In the genomic region with DNA sequence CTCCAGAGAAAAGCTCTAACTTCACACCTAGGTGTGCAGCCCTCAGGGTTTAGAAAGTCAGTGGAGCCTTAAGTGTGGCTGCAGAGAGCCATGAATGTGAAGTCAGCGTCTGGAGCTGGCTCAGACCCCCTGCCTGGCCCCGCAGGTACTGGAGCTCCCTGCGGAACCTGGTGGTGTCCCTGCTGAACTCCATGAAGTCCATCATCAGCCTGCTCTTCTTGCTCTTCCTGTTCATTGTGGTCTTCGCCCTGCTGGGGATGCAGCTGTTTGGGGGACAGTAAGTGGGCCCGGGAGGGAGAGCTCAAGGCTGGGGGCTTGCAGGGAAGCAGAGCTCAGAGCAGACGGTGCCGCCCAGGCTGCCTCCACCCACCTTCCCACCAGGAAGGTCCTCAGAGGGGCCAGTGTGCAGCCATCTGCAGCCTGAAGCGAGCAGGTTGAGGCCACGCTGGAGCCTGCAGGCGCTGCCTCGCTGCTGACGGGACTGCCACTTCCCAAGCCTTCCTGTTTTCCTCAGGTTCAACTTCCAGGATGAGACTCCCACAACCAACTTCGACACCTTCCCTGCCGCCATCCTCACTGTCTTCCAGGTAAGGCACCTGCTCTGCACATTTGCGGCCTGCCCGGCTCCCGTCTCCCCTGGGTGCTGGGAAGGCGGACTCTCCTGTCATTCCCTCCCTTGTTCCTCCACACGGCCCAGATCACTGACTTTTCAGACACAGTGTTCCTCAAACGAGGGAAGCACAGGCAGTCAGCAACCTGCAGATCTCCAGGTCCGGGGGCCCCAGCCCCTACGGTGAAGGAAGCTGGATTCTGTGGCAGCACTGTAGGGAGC, we compare ENCODE assay signal across 18 cellular contexts.
"Had no signal": no experiment of that assay in that cellular context is flagged by ENCODE, and none has a peak within 500 bp of the region (broad histone marks: within the 10 kb centered on the region; RNA-seq: fewer than 3 reads in every experiment).

No MANE protein-coding gene starts in this region.

- H3K4me1 Mint-ChIP-seq: activated naive CD8-positive, alpha-beta T cell treated with anti-CD3 and anti-CD28 coated beads for 36 hours; endodermal cell had no signal

- H3K27ac ChIP-seq: cardiac muscle cell, dorsolateral prefrontal cortex, foreskin keratinocyte, parathyroid adenoma, tibial artery, vagina had no signal

- H3K27ac Mint-ChIP-seq: activated naive CD8-positive, alpha-beta T cell treated with anti-CD3 and anti-CD28 coated beads for 36 hours; activated T-cell treated with anti-CD3 and anti-CD28 coated beads, Interleukin-2, amount 50 U/mL, for 72 hours; endodermal cell; natural killer cell treated with Interleukin-12 subunit alpha and Interleukin-12 subunit beta and Interleukin-15 and Interleukin-18, amount 100 ng/mL, for 72 hours; T-helper 1 cell treated with Interleukin-12 subunit alpha and Interleukin-12 subunit beta and Interleukin-4 antibody, amounts not matched to agents 30 μg/mL and 1 μg/mL, for 36 hours had no signal

- H3K36me3 Mint-ChIP-seq: activated naive CD8-positive, alpha-beta T cell treated with anti-CD3 and anti-CD28 coated beads for 36 hours; natural killer cell treated with Interleukin-12 subunit alpha and Interleukin-12 subunit beta and Interleukin-15 and Interleukin-18, amount 100 ng/mL, for 72 hours had no signal

- H3K9me3 Mint-ChIP-seq: activated naive CD8-positive, alpha-beta T cell treated with anti-CD3 and anti-CD28 coated beads for 36 hours; activated T-cell treated with anti-CD3 and anti-CD28 coated beads, Interleukin-2, amount 50 U/mL, for 72 hours; natural killer cell treated with Interleukin-12 subunit alpha and Interleukin-12 subunit beta and Interleukin-15 and Interleukin-18, amount 100 ng/mL, for 72 hours; T-helper 1 cell treated with Interleukin-12 subunit alpha and Interleukin-12 subunit beta and Interleukin-4 antibody, amounts not matched to agents 30 μg/mL and 1 μg/mL, for 36 hours had no signal

- H3K4me3 ChIP-seq: cardiac muscle cell, dorsolateral prefrontal cortex, tibial artery, vagina had no signal

- H3K27me3 ChIP-seq: cardiac muscle cell, foreskin keratinocyte, vagina had no signal

- H3K9me3 ChIP-seq: tibial artery, vagina had no signal

- H3K4me1 ChIP-seq: foreskin keratinocyte, parathyroid adenoma, tibial artery, vagina had no signal

- H3K4me3 Mint-ChIP-seq: activated naive CD8-positive, alpha-beta T cell treated with anti-CD3 and anti-CD28 coated beads for 36 hours; activated T-cell treated with anti-CD3 and anti-CD28 coated beads, Interleukin-2, amount 50 U/mL, for 72 hours; endodermal cell; natural killer cell treated with Interleukin-12 subunit alpha and Interleukin-12 subunit beta and Interleukin-15 and Interleukin-18, amount 100 ng/mL, for 72 hours; T-helper 1 cell treated with Interleukin-12 subunit alpha and Interleukin-12 subunit beta and Interleukin-4 antibody, amounts not matched to agents 30 μg/mL and 1 μg/mL, for 36 hours had no signal

- H3K36me3 ChIP-seq: cardiac muscle cell, tibial artery, vagina had no signal

- ATAC-seq: activated T-cell treated with anti-CD3 and anti-CD28 coated beads, Interleukin-2, amount 50 U/mL, for 72 hours; foreskin keratinocyte; natural killer cell treated with Interleukin-12 subunit alpha and Interleukin-12 subunit beta and Interleukin-15 and Interleukin-18, amount 100 ng/mL, for 72 hours had no signal

- DNase-seq: activated CD4-positive, alpha-beta T cell treated with anti-CD3 and anti-CD28 coated beads, Interleukin-2, amount 50 U/mL, for 1 hour; activated CD8-positive, alpha-beta memory T cell treated with anti-CD3 and anti-CD28 coated beads, Interleukin-2, amount 50 U/mL, for 4 hours; activated naive CD8-positive, alpha-beta T cell treated with anti-CD3 and anti-CD28 coated beads for 36 hours; activated T-cell treated with anti-CD3 and anti-CD28 coated beads, Interleukin-2, amount 50 U/mL, for 72 hours; amniotic stem cell; endodermal cell; stimulated activated CD4-positive, alpha-beta T cell treated with anti-CD3 and anti-CD28 coated beads, Interleukin-12 subunit alpha, Interleukin-12 subunit beta, amount 100 ng/mL, for 4 hours; stimulated activated CD4-positive, alpha-beta T cell treated with anti-CD3 and anti-CD28 coated beads, Interleukin-1b, Interleukin-23, amount 100 ng/mL, for 48 hours; stimulated activated CD8-positive, alpha-beta memory T cell treated with anti-CD3 and anti-CD28 coated beads, Interleukin-4, amount 100 ng/mL, for 48 hours; stimulated activated naive CD4-positive, alpha-beta T cell had no signal
